Comparison of ENCODE assay signal across 31 cellular contexts in genomic region chr11:13721760-13722159, GRCh38. TPM values are rescaled to one million over a fixed set of nuclear protein-coding genes. Genes with fewer than 3 reads are reported as not detected.
DNase-seq lines count a peak whose midpoint lies in the region; ATAC-seq and TF ChIP-seq lines count a peak whose summit lies in the region.
"Had no signal": no experiment of that assay in that cellular context is flagged by ENCODE, and none has a peak within 500 bp of the region (broad histone marks: within the 10 kb centered on the region; RNA-seq: fewer than 3 reads in every experiment).

No MANE protein-coding gene starts in this region.

- ATAC-seq in GM18505 (IDR thresholded peaks at IDR 0.05; ENCODE audit: unreplicated experiment) = no peak
- no peak for ATAC-seq in activated T-helper 17 cell treated with anti-CD3 and anti-CD28 coated beads, Interleukin-2, amount 50 U/mL, for 72 hours (replicated peaks)
- ATAC-seq: natural killer cell had no signal

- TF ChIP-seq POLR2A in GM18505 (IDR thresholded peaks at IDR 0.05; ENCODE audit: borderline replicate concordance, extremely low read depth, insufficient read depth, insufficient read length) (no peak), erythroblast (IDR thresholded peaks at IDR 0.05; ENCODE audit: low read length) (no peak)

- peak; percentile 11 to 44 for DNase-seq in dermis microvascular lymphatic vessel endothelial cell (ENCODE audit: low read depth in 2 of 2)
- peak; percentile 2 for DNase-seq in foreskin melanocyte
- DNase-seq in erythroblast (lab: John Stamatoyannopoulos, UW) = no peak
- DNase-seq: activated B cell treated with CpG ODN at 0.5 μM for 24 hours; activated CD4-positive, alpha-beta T cell treated with anti-CD3 and anti-CD28 coated beads, Interleukin-2, amount 50 U/mL, for 48 hours; activated CD8-positive, alpha-beta memory T cell treated with anti-CD3 and anti-CD28 coated beads, Interleukin-2, amount 50 U/mL, for 4 hours; aorta; Calu3; DMS79 treated with DMSO at 0.1 percent for 48 hours; islet precursor cell; natural killer cell; NCI-H1417; NCI-H2081 treated with DMSO at 0.1 percent for 48 hours; NCI-H446; NCI-H774; occipital lobe; SIG-M5; stimulated activated naive CD4-positive, alpha-beta T cell treated with Interleukin-2 at 50 U/mL for 16 hours; SW 1271; T1000; uterus had no signal

- no peak overlapping the region for H3K27ac Mint-ChIP-seq in activated T-helper 17 cell treated with anti-CD3 and anti-CD28 coated beads, Interleukin-2, amount 50 U/mL, for 72 hours
- H3K27ac Mint-ChIP-seq: activated B cell treated with CpG ODN at 0.5 μM for 24 hours; activated naive CD4-positive, alpha-beta T cell treated with anti-CD3 and anti-CD28 coated beads, Interleukin-2, amount 50 U/mL, for 24 hours; activated T-helper 1 cell treated with anti-CD3 and anti-CD28 coated beads, Interleukin-12 subunit alpha, Interleukin-12 subunit beta, Interleukin-2, Interleukin-4 antibody, amounts not matched to agents 30 ng/mL and 10 ng/mL and 1 ng/mL, durations not matched to agents 14 hours and 24 hours and 36 hours; natural killer cell had no signal

- TF ChIP-seq RAD21 in Ishikawa (IDR thresholded peaks at IDR 0.05; ENCODE audit: low read depth) = no peak

- no peaks in the 10 kb centered on the region for H3K27me3 Mint-ChIP-seq in activated T-helper 17 cell treated with anti-CD3 and anti-CD28 coated beads, Interleukin-2, amount 50 U/mL, for 72 hours
- H3K27me3 Mint-ChIP-seq: activated B cell treated with CpG ODN at 0.5 μM for 24 hours; activated naive CD4-positive, alpha-beta T cell treated with anti-CD3 and anti-CD28 coated beads, Interleukin-2, amount 50 U/mL, for 24 hours; IgD-negative memory B cell had no signal

- no peak overlapping the region for H3K4me3 Mint-ChIP-seq in activated T-helper 17 cell treated with anti-CD3 and anti-CD28 coated beads, Interleukin-2, amount 50 U/mL, for 72 hours
- H3K4me3 Mint-ChIP-seq: activated B cell treated with CpG ODN at 0.5 μM for 24 hours; activated naive CD4-positive, alpha-beta T cell treated with anti-CD3 and anti-CD28 coated beads, Interleukin-2, amount 50 U/mL, for 24 hours; activated T-helper 1 cell treated with anti-CD3 and anti-CD28 coated beads, Interleukin-12 subunit alpha, Interleukin-12 subunit beta, Interleukin-2, Interleukin-4 antibody, amounts not matched to agents 30 ng/mL and 10 ng/mL and 1 ng/mL, durations not matched to agents 14 hours and 24 hours and 36 hours; CD14-positive monocyte; IgD-negative memory B cell; natural killer cell had no signal

- no peaks in the 10 kb centered on the region for H3K9me3 Mint-ChIP-seq in activated T-helper 17 cell treated with anti-CD3 and anti-CD28 coated beads, Interleukin-2, amount 50 U/mL, for 72 hours
- H3K9me3 Mint-ChIP-seq: activated B cell treated with CpG ODN at 0.5 μM for 24 hours; activated naive CD4-positive, alpha-beta T cell treated with anti-CD3 and anti-CD28 coated beads, Interleukin-2, amount 50 U/mL, for 24 hours; activated T-helper 1 cell treated with anti-CD3 and anti-CD28 coated beads, Interleukin-12 subunit alpha, Interleukin-12 subunit beta, Interleukin-2, Interleukin-4 antibody, amounts not matched to agents 30 ng/mL and 10 ng/mL and 1 ng/mL, durations not matched to agents 14 hours and 24 hours and 36 hours; CD14-positive monocyte; IgD-negative memory B cell; natural killer cell had no signal

- no peaks in the 10 kb centered on the region for H3K4me1 Mint-ChIP-seq in activated T-helper 17 cell treated with anti-CD3 and anti-CD28 coated beads, Interleukin-2, amount 50 U/mL, for 72 hours
- H3K4me1 Mint-ChIP-seq: activated B cell treated with CpG ODN at 0.5 μM for 24 hours; activated naive CD4-positive, alpha-beta T cell treated with anti-CD3 and anti-CD28 coated beads, Interleukin-2, amount 50 U/mL, for 24 hours; CD14-positive monocyte; IgD-negative memory B cell had no signal

- peak overlapping the region; percentile 48 for H3K27ac ChIP-seq in temporal lobe (ENCODE audit: low read depth, low read length)
- H3K27ac ChIP-seq: epithelial cell of prostate, thoracic aorta, uterus had no signal

- no peak for TF ChIP-seq EP300 in Ishikawa (IDR thresholded peaks at IDR 0.05; ENCODE audit: borderline replicate concordance)

- peaks cover 82% of the 10 kb centered on the region for H3K36me3 Mint-ChIP-seq in activated T-helper 17 cell treated with anti-CD3 and anti-CD28 coated beads, Interleukin-2, amount 50 U/mL, for 72 hours (ENCODE audit: low read depth)

TF ChIP-seq in Ishikawa, 13 proteins besides CTCF, POLR2A, EP300 and RAD21:
- TF ChIP-seq CEBPB (IDR thresholded peaks at IDR 0.05) = 0 out of 2 replicates have a peak, but pooled peaks have one; percentile 21
- TF ChIP-seq EGR1 (IDR thresholded peaks at IDR 0.05) = no peak
- TF ChIP-seq REST (IDR thresholded peaks at IDR 0.05; ENCODE audit: low read depth) = no peak
- no peak for TF ChIP-seq MAX (IDR thresholded peaks at IDR 0.05)

RNA-seq across cellular contexts. Expression of gene FAR1, which starts 53.3 kb away (rescaled TPM):
- 51.3 and 57.4 TPM in 2 replicates for total RNA-seq in dermis microvascular lymphatic vessel endothelial cell
- total RNA-seq in temporal lobe = 59.3 TPM
- 10 to 100 TPM; 22.7 to 48.4 TPM for total RNA-seq in activated T-helper 17 cell treated with anti-CD3 and anti-CD28 coated beads, Interleukin-2, amount 50 U/mL, for 72 hours

Comparison
In these comparisons a context has a peak if more than half of its experiments do, and no peak if none do; other contexts are left out.
1. DNase-seq: peak in dermis microvascular lymphatic vessel endothelial cell (2 of 2) and foreskin melanocyte (single experiment); none in erythroblast (0 of 2).